ENCODE assay signal across 27 cellular contexts in the genomic region with DNA sequence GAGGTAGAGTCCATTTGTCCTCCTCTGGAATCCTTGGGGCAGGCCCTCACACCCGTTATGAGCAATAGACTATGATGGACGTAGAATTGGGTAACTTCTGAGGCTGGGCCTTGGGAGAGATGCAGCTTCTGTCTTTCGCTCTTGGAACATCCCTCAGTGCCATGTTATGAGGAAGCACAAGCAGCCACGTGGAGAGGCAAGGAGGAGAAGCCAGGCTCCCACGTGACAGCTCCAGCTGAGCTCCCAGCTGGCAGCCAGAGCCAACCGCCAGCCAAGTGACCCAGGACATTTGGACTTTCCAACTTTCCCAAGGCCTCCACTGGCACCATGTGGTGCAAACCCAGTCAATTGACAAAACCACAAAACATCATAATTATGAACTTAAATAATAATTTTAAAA.
"Had no signal": no experiment of that assay in that cellular context is flagged by ENCODE, and none has a peak within 500 bp of the region (broad histone marks: within the 10 kb centered on the region; RNA-seq: fewer than 3 reads in every experiment).

No MANE protein-coding gene starts in this region.

- H3K4me1 ChIP-seq: SJSA1 had no signal

- H3K9me3 ChIP-seq: SJSA1 had no signal

- H3K36me3 ChIP-seq: SJSA1 had no signal

- DNase-seq: activated B cell treated with CpG ODN at 0.5 μM for 24 hours; activated CD4-positive, alpha-beta T cell treated with anti-CD3 and anti-CD28 coated beads for 1 hour; activated CD4-positive, alpha-beta T cell treated with anti-CD3 and anti-CD28 coated beads, Interleukin-2, amount 10 ng/mL, durations not matched to agents 24 days and 14 days; activated CD4-positive, alpha-beta T cell treated with anti-CD3 and anti-CD28 coated beads, Interleukin-2, amount 50 U/mL, for 48 hours; activated CD8-positive, alpha-beta memory T cell treated with anti-CD3 and anti-CD28 coated beads, Interleukin-2, amount 10 ng/mL, durations not matched to agents 7 days and 5 days; activated gamma-delta T cell; activated naive CD4-positive, alpha-beta T cell treated with anti-CD3 and anti-CD28 coated beads for 36 hours; activated T-cell treated with anti-CD3 and anti-CD28 coated beads, Interleukin-2, amount 50 U/mL, for 24 hours; amygdala; Karpas-422; MM.1S; NCI-H1105; NCI-H1436; NCI-H1694 treated with DMSO at 0.1 percent for 48 hours; NCI-H2029 treated with DMSO at 0.1 percent for 48 hours; NCI-H345; NCI-H510A; NCI-H69; NK-92 treated with Interleukin-12 subunit alpha and Interleukin-12 subunit beta, amount 100 ng/mL, for 24 hours; PC-3; SHP77; T-helper 17 cell; T-helper 9 cell had no signal

- H3K27me3 ChIP-seq: SJSA1 had no signal

- ATAC-seq: activated CD8-positive, alpha-beta memory T cell treated with anti-CD3 and anti-CD28 coated beads, Interleukin-2, amount 10 ng/mL, durations not matched to agents 7 days and 5 days; PC-3; T-helper 17 cell had no signal

- FAIRE-seq: astrocyte, RCC 7860, TTC549 had no signal

- H3K4me3 ChIP-seq: SJSA1 had no signal

- H3K27ac ChIP-seq: SJSA1 had no signal
